Comparison of ENCODE assay signal across 8 cellular contexts in the genomic region with DNA sequence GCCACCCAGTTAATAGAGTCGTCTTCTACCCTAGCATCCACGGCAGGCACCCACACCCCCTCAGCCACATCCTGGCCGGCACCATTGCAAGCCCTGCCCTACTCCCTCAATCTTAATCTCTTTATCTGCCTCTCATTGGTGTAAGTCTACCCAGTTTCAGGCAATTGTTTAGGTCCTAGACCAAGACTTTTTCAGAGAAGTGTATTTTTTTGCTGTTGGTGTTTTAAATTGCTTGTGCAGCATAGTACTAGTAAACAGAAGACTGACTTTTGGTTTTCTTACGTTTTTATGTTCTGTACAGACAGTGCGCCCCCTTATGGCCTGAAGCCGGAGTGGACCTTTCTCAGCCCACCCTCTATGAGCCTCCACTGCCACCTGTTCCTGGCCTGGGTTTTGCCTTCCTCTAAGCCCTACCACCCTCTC. TPM values are rescaled to one million over a fixed set of nuclear protein-coding genes. Genes with fewer than 3 reads are reported as not detected.
DNase-seq lines count a peak whose midpoint lies in the region; ATAC-seq and TF ChIP-seq lines count a peak whose summit lies in the region.

No MANE protein-coding gene starts in this region.

- no peaks in the 10 kb centered on the region for H3K36me3 ChIP-seq in colonic mucosa

- no peak overlapping the region for H3K4me3 Mint-ChIP-seq in neural crest cell

- H3K27ac Mint-ChIP-seq in neural crest cell (ENCODE audit: unreplicated experiment) = no peak overlapping the region

- intact Hi-C loops in colonic mucosa (cut with DNase I) = no loop called here

- no peak overlapping the region for H3K9ac ChIP-seq in colonic mucosa (ENCODE audit: low read depth in 2 of 2, low read length in 2 of 2)

- DNase-seq in GM10248 (ENCODE audit: extremely low spot score) (peak; percentile 65), LHCN-M2 (ENCODE audit: low read depth) (peak; percentile 2), colonic mucosa (peak; percentile 43), neural crest cell (ENCODE audit: low read depth, low spot score) (peak; percentile 33), putamen (ENCODE audit: low spot score) (no peak), NCI-H2107 (lab: John Stamatoyannopoulos, UW) (no peak)

- no peaks in the 10 kb centered on the region for H3K4me1 ChIP-seq in colonic mucosa

- peak; percentile 81 for TF ChIP-seq CTCF in GM10248 (IDR thresholded peaks at IDR 0.05; ENCODE audit: control extremely low read depth, extremely low read depth, low read depth, missing control alignments)
- peak; percentile 36 for TF ChIP-seq CTCF in colonic mucosa (IDR thresholded peaks at IDR 0.05)
- peak; percentile 59 for TF ChIP-seq CTCF in neural crest cell (conservative IDR thresholded peaks at IDR 0.05)

- H3K9me3 Mint-ChIP-seq in neural crest cell = no peaks in the 10 kb centered on the region

- CTCF ChIA-PET in GM10248 (lab: Yijun Ruan, JAX) = interaction anchor here (2.1 kb wide), 1 partner anchor 11 kb away, joined by 9 read pairs; no protein-coding TSS in a partner anchor

- H3K9me3 ChIP-seq in colonic mucosa = no peaks in the 10 kb centered on the region

- H3K4me3 ChIP-seq in colonic mucosa = no peak overlapping the region

- peak overlapping the region; percentile 2 for H3K27ac ChIP-seq in colonic mucosa

- peaks cover 21% of the 10 kb centered on the region for H3K4me1 Mint-ChIP-seq in neural crest cell

- POLR2A ChIA-PET in GM10248 (lab: Yijun Ruan, JAX) = no interaction called here

- H3K36me3 Mint-ChIP-seq in neural crest cell (ENCODE audit: low read depth) = peaks cover under 1% of the 10 kb centered on the region

- H3K27me3 Mint-ChIP-seq in neural crest cell (ENCODE audit: low read depth) = no peaks in the 10 kb centered on the region

- H3K27me3 ChIP-seq in colonic mucosa = no peaks in the 10 kb centered on the region

- ATAC-seq in GM21825 (IDR thresholded peaks at IDR 0.05; ENCODE audit: unreplicated experiment) = peak; percentile 37
- ATAC-seq in activated CD4-positive, CD25-positive, alpha-beta regulatory T cell treated with anti-CD3 and anti-CD28 coated beads, Interleukin-2, amount 50 U/mL, for 24 hours = peak; percentile 56 to 60

RNA-seq across cellular contexts. Expression of a gene that starts 2.3 kb away (rescaled TPM):
- total RNA-seq in LHCN-M2 (2014; rRNA removed) (not detected in 2 replicates), colonic mucosa (10 to 100 TPM; 12.8 to 27.6 TPM), neural crest cell (7.6 and 8.5 TPM in 2 replicates)
- not detected for polyA plus RNA-seq in LHCN-M2 (2012)

RNA-seq across cellular contexts. Expression of a gene that starts 27.4 kb away (rescaled TPM):
- not detected in 2 replicates for total RNA-seq in LHCN-M2 (2014; rRNA removed)
- polyA plus RNA-seq in LHCN-M2 (2012) = not detected
- not detected for total RNA-seq in colonic mucosa
- total RNA-seq in neural crest cell = 0.37 and 0.52 TPM in 2 replicates

Comparison
In these comparisons a context has a peak if more than half of its experiments do, and no peak if none do; other contexts are left out.
1. DNase-seq: peak in GM10248 (single experiment), LHCN-M2 (single experiment), colonic mucosa (single experiment) and neural crest cell (single experiment); none in putamen (single experiment) and NCI-H2107 (single experiment).
2. Peak in every context shown above with its lines, with median percentiles within 50 percentile points of each other: CTCF ChIP-seq.